21 cellular contexts compared by ENCODE assay signal in the genomic region with DNA sequence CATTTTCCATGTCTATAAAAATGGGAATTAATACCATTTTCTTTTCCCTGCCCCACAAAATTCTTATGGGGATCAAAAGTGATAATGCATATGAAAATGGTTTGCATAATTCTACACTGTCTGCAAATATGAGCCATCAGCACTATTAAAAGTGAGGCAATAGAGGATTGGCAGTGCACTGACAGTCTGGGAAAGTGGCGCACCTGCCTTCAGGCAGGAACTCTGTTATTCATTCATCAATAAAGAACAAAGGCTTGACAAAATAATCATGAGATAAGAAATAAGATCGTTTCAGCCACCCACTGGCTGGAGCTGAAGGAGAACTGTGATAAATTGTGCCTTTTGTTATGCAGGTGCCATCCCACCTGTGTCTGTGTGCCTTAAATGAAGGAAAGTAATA. TPM values are rescaled to one million over a fixed set of nuclear protein-coding genes. Genes with fewer than 3 reads are reported as not detected.
DNase-seq lines count a peak whose midpoint lies in the region; ATAC-seq, FAIRE-seq and TF ChIP-seq lines count a peak whose summit lies in the region.
"Had no signal": no experiment of that assay in that cellular context is flagged by ENCODE, and none has a peak within 500 bp of the region (broad histone marks: within the 10 kb centered on the region; RNA-seq: fewer than 3 reads in every experiment).

No MANE protein-coding gene starts in this region.

- intact Hi-C loops in pancreas (cut with DNase I): no loop called here

- no peaks in the 10 kb centered on the region for H3K27me3 ChIP-seq in pancreas

- H3K4me1 ChIP-seq in pancreas: peaks cover 31 to 64% (median 34%) of the 10 kb centered on the region in 3 donors

- 21 to 24% methylated on average over 2 of the region's 2 CpGs for WGBS in pancreas, 2 donors

- H3K9me3 ChIP-seq in pancreas: no peaks in the 10 kb centered on the region

- no peak for TF ChIP-seq CTCF in pancreas (IDR thresholded peaks at IDR 0.05)

- ATAC-seq in pancreas: peak; percentile 55 to 82 (median 72)
- ATAC-seq in GM19328 (IDR thresholded peaks at IDR 0.05; ENCODE audit: unreplicated experiment): no peak
- ATAC-seq in HG03097 (IDR thresholded peaks at IDR 0.05; ENCODE audit: low FRiP score, unreplicated experiment): no peak
- ATAC-seq: HepG2 had no signal

- H3K36me3 ChIP-seq in pancreas: no peaks in the 10 kb centered on the region

- FAIRE-seq in pancreas (lab: Jason Lieb, UNC): no peak
- FAIRE-seq: GM12892, H54, HepG2, TTC549 had no signal

- no peak overlapping the region for H3K4me3 ChIP-seq in pancreas
- H3K4me3 ChIP-seq: SK-N-MC had no signal

- peak overlapping the region in 2 of 4 donors; percentile 37 to 50 for H3K27ac ChIP-seq in pancreas
- H3K27ac ChIP-seq: C4-2B, SK-N-MC had no signal

- DNase-seq in NCI-H2196 (lab: John Stamatoyannopoulos, UW; ENCODE audit: unreplicated experiment): peak; percentile 50
- DNase-seq in NCI-H2196 treated with DMSO at 0.1 percent for 48 hours (lab: John Stamatoyannopoulos, UW; ENCODE audit: unreplicated experiment): no peak
- peak; percentile 27 for DNase-seq in NCI-H1436 treated with DMSO at 0.1 percent for 48 hours (lab: John Stamatoyannopoulos, UW)
- peak; percentile 69 for DNase-seq in NCI-H748 treated with DMSO at 0.1 percent for 48 hours (lab: John Stamatoyannopoulos, UW)
- DNase-seq in pancreas: peak in 2 of 6 donors; percentile 53 to 63
- no peak for DNase-seq in GOT3 (lab: John Stamatoyannopoulos, UW)
- DNase-seq: ACHN, DMS 273 treated with DMSO at 0.1 percent for 48 hours, KBM-7, NCI-H187, NCI-H226, NCI-H524, SHP77 had no signal

RNA-seq across cellular contexts. Expression of gene ARFGAP2, which starts 49.5 kb away (rescaled TPM):
- total RNA-seq in pancreas: 10 to 100 TPM; 40.1 to 67.5 (median 61.4) TPM
- polyA plus RNA-seq in pancreas: 10 to 100 TPM; 73.1 to 78.9 TPM

RNA-seq across cellular contexts. Expression of gene PACSIN3, which starts 59.0 kb away (rescaled TPM):
- 10 to 100 TPM; 16.5 to 39.9 (median 29.6) TPM for total RNA-seq in pancreas
- 10 to 100 TPM; 28.1 to 31.3 TPM for polyA plus RNA-seq in pancreas

Comparison
In these comparisons a context has a peak if more than half of its experiments do, and no peak if none do; other contexts are left out.
1. DNase-seq: peak in NCI-H2196 (single experiment), NCI-H1436 treated with DMSO at 0.1 percent for 48 hours (single experiment) and NCI-H748 treated with DMSO at 0.1 percent for 48 hours (single experiment); none in NCI-H2196 treated with DMSO at 0.1 percent for 48 hours (single experiment) and GOT3 (single experiment).
2. ATAC-seq: peak in pancreas (4 of 4); none in GM19328 (single experiment) and HG03097 (single experiment).